In the genomic region with DNA sequence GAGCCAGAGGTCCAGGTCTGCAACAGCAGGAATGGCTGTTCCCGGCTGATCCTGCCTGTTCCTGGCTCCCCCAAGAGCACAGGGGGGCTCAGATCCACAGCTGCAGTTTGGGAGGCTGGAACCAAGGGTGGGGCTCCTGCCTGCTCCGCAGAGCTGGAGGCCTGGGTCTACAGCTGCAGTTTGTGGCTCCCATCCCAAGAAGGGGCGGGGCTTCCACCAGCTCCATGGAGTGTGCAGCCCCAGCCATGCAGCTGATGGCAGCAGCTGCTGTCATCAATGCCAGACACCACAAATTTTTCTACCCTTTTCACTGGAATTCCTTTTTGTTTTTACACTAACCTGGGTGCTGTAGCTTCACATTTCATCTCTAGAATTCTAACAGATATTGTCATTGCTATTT, we compare ENCODE assay signal across 21 cellular contexts.
"Had no signal": no experiment of that assay in that cellular context is flagged by ENCODE, and none has a peak within 500 bp of the region (broad histone marks: within the 10 kb centered on the region; RNA-seq: fewer than 3 reads in every experiment).

No MANE protein-coding gene starts in this region.

- H3K4me3 ChIP-seq: Peyer's patch had no signal

- H3K36me3 ChIP-seq: Peyer's patch, WERI-Rb-1 had no signal

- H3K27me3 ChIP-seq: Peyer's patch had no signal

- H3K36me3 Mint-ChIP-seq: activated naive CD4-positive, alpha-beta T cell treated with anti-CD3 and anti-CD28 coated beads, Interleukin-2, amount 50 U/mL, for 24 hours; brain had no signal

- H3K27me3 Mint-ChIP-seq: activated CD4-positive, alpha-beta memory T cell treated with anti-CD3 and anti-CD28 coated beads, Interleukin-2, amount 10 ng/mL, durations not matched to agents 7 days and 5 days; activated CD4-positive, alpha-beta T cell treated with anti-CD3 and anti-CD28 coated beads for 36 hours; activated naive CD4-positive, alpha-beta T cell treated with anti-CD3 and anti-CD28 coated beads, Interleukin-2, amount 50 U/mL, for 24 hours; brain; central memory CD8-positive, alpha-beta T cell had no signal

- H3K27ac Mint-ChIP-seq: activated CD4-positive, alpha-beta memory T cell treated with anti-CD3 and anti-CD28 coated beads, Interleukin-2, amount 10 ng/mL, durations not matched to agents 7 days and 5 days; activated CD4-positive, alpha-beta T cell treated with anti-CD3 and anti-CD28 coated beads for 36 hours; activated naive CD4-positive, alpha-beta T cell treated with anti-CD3 and anti-CD28 coated beads, Interleukin-2, amount 50 U/mL, for 24 hours; brain had no signal

- H3K4me3 Mint-ChIP-seq: activated CD4-positive, alpha-beta memory T cell treated with anti-CD3 and anti-CD28 coated beads, Interleukin-2, amount 10 ng/mL, durations not matched to agents 7 days and 5 days; activated CD4-positive, alpha-beta T cell treated with anti-CD3 and anti-CD28 coated beads for 36 hours; activated naive CD4-positive, alpha-beta T cell treated with anti-CD3 and anti-CD28 coated beads, Interleukin-2, amount 50 U/mL, for 24 hours; brain; central memory CD8-positive, alpha-beta T cell had no signal

- H3K4me1 Mint-ChIP-seq: activated CD4-positive, alpha-beta memory T cell treated with anti-CD3 and anti-CD28 coated beads, Interleukin-2, amount 10 ng/mL, durations not matched to agents 7 days and 5 days; activated CD4-positive, alpha-beta T cell treated with anti-CD3 and anti-CD28 coated beads for 36 hours; activated naive CD4-positive, alpha-beta T cell treated with anti-CD3 and anti-CD28 coated beads, Interleukin-2, amount 50 U/mL, for 24 hours; brain; central memory CD8-positive, alpha-beta T cell had no signal

- H3K27ac ChIP-seq: Peyer's patch, WERI-Rb-1 had no signal

- DNase-seq: activated CD4-positive, alpha-beta memory T cell treated with anti-CD3 and anti-CD28 coated beads, Interleukin-2, amount 10 ng/mL, durations not matched to agents 7 days and 5 days; activated CD4-positive, alpha-beta T cell treated with anti-CD3 and anti-CD28 coated beads for 36 hours; activated CD4-positive, alpha-beta T cell treated with anti-CD3 and anti-CD28 coated beads, Interleukin-2, amount 50 U/mL, for 1 hour; activated naive CD4-positive, alpha-beta T cell; amniotic stem cell; Kasumi-1; KBM-7; NCI-H1092; NCI-H1417; NCI-H2029 treated with DMSO at 0.1 percent for 48 hours; NCI-H345; NCI-H510A; NCI-H526 treated with DMSO at 0.1 percent for 48 hours; Peyer's patch; SIG-M5; SK-N-SH; T-helper 1 cell; WERI-Rb-1 had no signal

- H3K4me2 ChIP-seq: SK-N-SH had no signal

- ATAC-seq: activated CD4-positive, alpha-beta T cell treated with anti-CD3 and anti-CD28 coated beads for 36 hours had no signal

- H3K9ac ChIP-seq: SK-N-SH had no signal

- H3K9me3 ChIP-seq: Peyer's patch, SK-N-SH had no signal

- H3K4me1 ChIP-seq: Peyer's patch had no signal
